In the genomic region with DNA sequence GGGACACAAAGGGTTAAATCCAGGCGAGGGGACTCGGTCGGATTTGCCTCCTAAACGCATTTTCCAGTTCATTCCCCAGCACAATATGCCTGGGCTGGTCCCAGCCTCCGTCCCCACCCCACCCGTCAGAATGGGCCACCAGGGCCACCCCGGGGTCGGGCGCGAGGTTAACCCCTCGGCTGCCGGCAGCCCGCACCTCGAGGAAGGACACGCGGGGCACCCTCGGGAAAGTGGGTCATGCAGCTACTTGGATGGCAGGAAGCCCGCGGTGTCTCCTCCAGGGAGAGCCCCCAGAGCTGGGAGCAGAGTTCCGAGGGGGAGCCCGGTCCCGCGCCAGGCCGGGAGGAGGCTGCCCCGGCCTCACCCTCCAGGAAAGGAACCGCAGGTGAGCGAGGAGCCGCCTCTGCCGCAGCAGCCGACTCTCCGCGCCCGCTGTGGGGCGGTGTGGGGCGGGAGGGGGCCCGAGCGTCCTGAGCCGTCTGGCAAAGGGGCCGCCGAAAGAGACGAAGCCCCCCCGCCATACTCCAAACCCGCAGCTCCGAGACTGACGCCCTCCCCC, we compare ENCODE assay signal across 1 cellular context.
TF ChIP-seq lines count a peak whose summit lies in the region.

No MANE protein-coding gene starts in this region.

TF ChIP-seq in HepG2, 621 proteins besides CTCF, POLR2A, EP300 and RAD21 (continued from another document):
- TF ChIP-seq ZFX (CRISPR knock-in tag; IDR thresholded peaks at IDR 0.05; ENCODE audit: low read depth), result peak; percentile 28; the same call in 1 of the 2 replicates
- peak; percentile 25; the same call in 1 of the 2 replicates for TF ChIP-seq RXRA (CRISPR knock-in tag; IDR thresholded peaks at IDR 0.05)
- 0 out of 2 replicates have a peak, but pooled peaks have one; percentile 24 for TF ChIP-seq HIVEP1 (CRISPR knock-in tag; IDR thresholded peaks at IDR 0.05)
- TF ChIP-seq ZNF687 (CRISPR knock-in tag; IDR thresholded peaks at IDR 0.05), result peak; percentile 56
- TF ChIP-seq, protein P1, sequence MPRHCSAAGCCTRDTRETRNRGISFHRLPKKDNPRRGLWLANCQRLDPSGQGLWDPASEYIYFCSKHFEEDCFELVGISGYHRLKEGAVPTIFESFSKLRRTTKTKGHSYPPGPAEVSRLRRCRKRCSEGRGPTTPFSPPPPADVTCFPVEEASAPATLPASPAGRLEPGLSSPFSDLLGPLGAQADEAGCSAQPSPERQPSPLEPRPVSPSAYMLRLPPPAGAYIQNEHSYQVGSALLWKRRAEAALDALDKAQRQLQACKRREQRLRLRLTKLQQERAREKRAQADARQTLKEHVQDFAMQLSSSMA (CRISPR knock-in tag; IDR thresholded peaks at IDR 0.05), result 0 out of 2 replicates have a peak, but pooled peaks have one; percentile 16
- peak; percentile 85 for TF ChIP-seq PATZ1 (CRISPR knock-in tag; IDR thresholded peaks at IDR 0.05)
- no peak for TF ChIP-seq CAMTA2 (CRISPR knock-in tag; IDR thresholded peaks at IDR 0.05; ENCODE audit: borderline replicate concordance)
- TF ChIP-seq ZNF777 (CRISPR knock-in tag; IDR thresholded peaks at IDR 0.05), result peak; percentile 95
- TF ChIP-seq, protein P2, sequence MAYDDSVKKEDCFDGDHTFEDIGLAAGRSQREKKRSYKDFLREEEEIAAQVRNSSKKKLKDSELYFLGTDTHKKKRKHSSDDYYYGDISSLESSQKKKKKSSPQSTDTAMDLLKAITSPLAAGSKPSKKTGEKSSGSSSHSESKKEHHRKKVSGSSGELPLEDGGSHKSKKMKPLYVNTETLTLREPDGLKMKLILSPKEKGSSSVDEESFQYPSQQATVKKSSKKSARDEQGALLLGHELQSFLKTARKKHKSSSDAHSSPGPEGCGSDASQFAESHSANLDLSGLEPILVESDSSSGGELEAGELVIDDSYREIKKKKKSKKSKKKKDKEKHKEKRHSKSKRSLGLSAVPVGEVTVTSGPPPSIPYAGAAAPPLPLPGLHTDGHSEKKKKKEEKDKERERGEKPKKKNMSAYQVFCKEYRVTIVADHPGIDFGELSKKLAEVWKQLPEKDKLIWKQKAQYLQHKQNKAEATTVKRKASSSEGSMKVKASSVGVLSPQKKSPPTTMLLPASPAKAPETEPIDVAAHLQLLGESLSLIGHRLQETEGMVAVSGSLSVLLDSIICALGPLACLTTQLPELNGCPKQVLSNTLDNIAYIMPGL (CRISPR knock-in tag; IDR thresholded peaks at IDR 0.05; ENCODE audit: borderline replicate concordance in 1 of 2, low read depth in 1 of 2), result peak in 1 of 2 experiments; percentile 56; a peak in 2 of 4 replicates
